19 cellular contexts compared by ENCODE assay signal in genomic region chr6:109194770-109195169, GRCh38.
"Had no signal": no experiment of that assay in that cellular context is flagged by ENCODE, and none has a peak within 500 bp of the region (broad histone marks: within the 10 kb centered on the region; RNA-seq: fewer than 3 reads in every experiment).

No MANE protein-coding gene starts in this region.

- H3K4me1 Mint-ChIP-seq: activated B cell treated with CpG ODN at 0.5 μM for 24 hours; central memory CD8-positive, alpha-beta T cell; naive thymus-derived CD8-positive, alpha-beta T cell had no signal

- H3K4me1 ChIP-seq: lower lobe of right lung, right atrium auricular region, suprapubic skin had no signal

- H3K4me3 ChIP-seq: esophagus muscularis mucosa, lower lobe of right lung, right atrium auricular region, smooth muscle cell, suprapubic skin had no signal

- H3K4me2 ChIP-seq: smooth muscle cell had no signal

- H3K27ac Mint-ChIP-seq: activated B cell treated with CpG ODN at 0.5 μM for 24 hours; activated CD8-positive, alpha-beta T cell treated with anti-CD3 and anti-CD28 coated beads for 36 hours; activated naive CD4-positive, alpha-beta T cell treated with anti-CD3 and anti-CD28 coated beads, Interleukin-2, amount 50 U/mL, for 72 hours; naive thymus-derived CD8-positive, alpha-beta T cell; type B pancreatic cell had no signal

- H3K27me3 ChIP-seq: esophagus muscularis mucosa, right atrium auricular region, suprapubic skin had no signal

- H3K27me3 Mint-ChIP-seq: central memory CD8-positive, alpha-beta T cell had no signal

- H3K4me3 Mint-ChIP-seq: activated B cell treated with CpG ODN at 0.5 μM for 24 hours; activated CD8-positive, alpha-beta T cell treated with anti-CD3 and anti-CD28 coated beads for 36 hours; central memory CD8-positive, alpha-beta T cell; naive thymus-derived CD8-positive, alpha-beta T cell; type B pancreatic cell had no signal

- DNase-seq: activated B cell treated with CpG ODN at 0.5 μM for 24 hours; activated CD4-positive, alpha-beta T cell treated with anti-CD3 and anti-CD28 coated beads for 48 hours; activated CD8-positive, alpha-beta T cell treated with anti-CD3 and anti-CD28 coated beads for 36 hours; activated effector memory CD4-positive, alpha-beta T cell treated with anti-CD3 and anti-CD28 coated beads, Interleukin-2, amount 50 U/mL, for 16 hours; activated T-cell treated with anti-CD3 and anti-CD28 coated beads, Interleukin-2, amount 50 U/mL, for 48 hours; amniotic stem cell; cortex of kidney; effector CD4-positive, alpha-beta T cell; lower lobe of right lung; naive thymus-derived CD8-positive, alpha-beta T cell; stimulated activated naive CD8-positive, alpha-beta T cell treated with anti-CD3 and anti-CD28 coated beads, Interleukin-15, Interleukin-2, amounts not matched to agents 100 U/mL and 50 U/mL, for 24 hours; SW 1271 had no signal

- H3K27ac ChIP-seq: lower lobe of right lung, right atrium auricular region, suprapubic skin had no signal

- H3K9me3 ChIP-seq: lower lobe of right lung had no signal

- H3K36me3 ChIP-seq: esophagus muscularis mucosa, lower lobe of right lung, right atrium auricular region, suprapubic skin had no signal

- ATAC-seq: activated CD8-positive, alpha-beta T cell treated with anti-CD3 and anti-CD28 coated beads for 36 hours; activated naive CD4-positive, alpha-beta T cell treated with anti-CD3 and anti-CD28 coated beads, Interleukin-2, amount 50 U/mL, for 72 hours; lower lobe of right lung; naive thymus-derived CD8-positive, alpha-beta T cell; stimulated activated naive CD8-positive, alpha-beta T cell treated with anti-CD3 and anti-CD28 coated beads, Interleukin-15, Interleukin-2, amounts not matched to agents 100 U/mL and 50 U/mL, for 24 hours had no signal
